22 cellular contexts compared by ENCODE assay signal in the genomic region with DNA sequence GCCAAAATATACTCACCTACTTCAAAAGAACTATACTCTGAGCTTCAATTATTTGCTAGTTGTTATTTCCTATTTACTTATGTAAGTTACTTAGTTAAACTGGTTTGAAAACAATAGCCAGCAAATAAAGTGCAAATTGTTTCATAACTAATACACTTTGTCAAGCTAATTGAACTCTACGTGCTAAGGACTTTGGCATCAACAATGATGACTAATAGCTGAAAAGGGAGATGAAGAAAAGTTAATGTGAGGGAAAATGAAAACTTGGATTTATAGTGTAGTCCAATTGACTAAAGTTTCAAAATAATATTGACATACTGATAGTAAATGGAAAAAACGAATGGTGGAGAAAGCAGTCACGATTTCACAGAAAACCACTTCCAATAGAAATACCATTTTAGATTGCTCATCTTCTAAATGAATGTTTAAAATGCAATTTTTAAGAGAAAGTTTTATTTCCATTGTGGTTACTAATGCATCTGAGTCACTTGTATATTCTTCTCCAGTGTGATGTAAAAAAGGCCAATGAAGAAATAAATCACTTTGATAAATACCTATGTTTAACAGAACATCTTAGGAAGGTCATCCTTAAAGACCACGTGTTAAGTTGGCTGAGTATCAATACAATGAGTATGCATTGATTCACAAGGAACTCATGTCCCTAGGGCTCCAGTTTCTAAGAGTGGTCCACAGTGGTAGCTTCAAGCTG.
DNase-seq lines count a peak whose midpoint lies in the region; ATAC-seq, FAIRE-seq and TF ChIP-seq lines count a peak whose summit lies in the region.
"Had no signal": no experiment of that assay in that cellular context is flagged by ENCODE, and none has a peak within 500 bp of the region (broad histone marks: within the 10 kb centered on the region; RNA-seq: fewer than 3 reads in every experiment).

No MANE protein-coding gene starts in this region.

- H3K36me3 ChIP-seq in mesenchymal stem cell (ENCODE audit: control insufficient read depth in 1 of 2, insufficient read depth in 2 of 2, low read depth in 1 of 2, low read length in 2 of 2) (no peaks in the 10 kb centered on the region), pancreas (no peaks in the 10 kb centered on the region)
- H3K36me3 ChIP-seq: tibial nerve had no signal

- ATAC-seq in pancreas, result no peak
- ATAC-seq in HG03565 (IDR thresholded peaks at IDR 0.05; ENCODE audit: unreplicated experiment), result no peak
- ATAC-seq: left lobe of liver, psoas muscle had no signal

- no peak overlapping the region for H3K23ac ChIP-seq in mesenchymal stem cell (ENCODE audit: low read length in 2 of 2)

- H2BK5ac ChIP-seq in mesenchymal stem cell (ENCODE audit: low read depth, low read length, poor library complexity, severe bottlenecking), result no peak overlapping the region

- H3K79me1 ChIP-seq in mesenchymal stem cell (replicated peaks; ENCODE audit: low read length, poor library complexity, severe bottlenecking), result no peaks in the 10 kb centered on the region

- H2AFZ ChIP-seq in mesenchymal stem cell (ENCODE audit: low read depth, low read length), result no peak overlapping the region
- H2AFZ ChIP-seq: hepatocyte had no signal

- peak overlapping the region; percentile 94 for H3K27ac ChIP-seq in C4-2B
- H3K27ac ChIP-seq in mesenchymal stem cell (ENCODE audit: low read length, poor library complexity, severe bottlenecking), result no peak overlapping the region
- no peak overlapping the region for H3K27ac ChIP-seq in pancreas
- H3K27ac ChIP-seq: hepatocyte, psoas muscle, tibial nerve had no signal

- no peak overlapping the region for H2BK120ac ChIP-seq in mesenchymal stem cell (ENCODE audit: low read depth, low read length)

- no peak overlapping the region for H2BK15ac ChIP-seq in mesenchymal stem cell (ENCODE audit: low read depth, poor library complexity, severe bottlenecking)

- TF ChIP-seq CTCF in C4-2B (conservative IDR thresholded peaks at IDR 0.05) (no peak), cardiac fibroblast (IDR thresholded peaks at IDR 0.05; ENCODE audit: low read depth, low read length) (no peak), pancreas (IDR thresholded peaks at IDR 0.05) (no peak)

- no peak overlapping the region for H2BK12ac ChIP-seq in mesenchymal stem cell (ENCODE audit: low read length in 2 of 2)

- no peak overlapping the region for H3K4me3 ChIP-seq in cardiac fibroblast (replicated peaks in 1 of 2; ENCODE audit: low read depth in 2 of 2, low read length in 2 of 2)
- H3K4me3 ChIP-seq in mesenchymal stem cell (ENCODE audit: insufficient read depth in 1 of 2, low read depth in 1 of 2, low read length in 2 of 2), result no peak overlapping the region
- H3K4me3 ChIP-seq in pancreas, result no peak overlapping the region
- H3K4me3 ChIP-seq: hepatocyte, psoas muscle, tibial nerve had no signal

- peak; percentile 85 for DNase-seq in M059J (ENCODE audit: low read depth)
- peak; percentile 22 to 95 for DNase-seq in cardiac fibroblast (ENCODE audit: low read depth in 2 of 2)
- peak; percentile 84 for DNase-seq in mesenchymal stem cell
- no peak for DNase-seq in pancreas
- DNase-seq in DMS 273 treated with DMSO at 0.1 percent for 48 hours (lab: John Stamatoyannopoulos, UW), result no peak
- no peak for DNase-seq in NCI-H2171 (lab: John Stamatoyannopoulos, UW)
- DNase-seq: activated CD4-positive, alpha-beta memory T cell treated with anti-CD3 and anti-CD28 coated beads for 36 hours; anterior cingulate cortex; C1 segment of cervical spinal cord; effector CD8-positive, alpha-beta T cell; Kasumi-1; naive B cell; NCI-H187 treated with DMSO at 0.1 percent for 48 hours; NCI-H82; psoas muscle; RPMI8226; stimulated activated CD8-positive, alpha-beta memory T cell treated with anti-CD3 and anti-CD28 coated beads, Interleukin-4, amount 100 ng/mL, for 48 hours had no signal

- no peaks in the 10 kb centered on the region for H3K4me1 ChIP-seq in mesenchymal stem cell (ENCODE audit: control insufficient read depth, insufficient read depth, low read depth, low read length)
- no peaks in the 10 kb centered on the region for H3K4me1 ChIP-seq in pancreas
- H3K4me1 ChIP-seq: psoas muscle, tibial nerve had no signal

- WGBS in mesenchymal stem cell, result 28% methylated on average over 2 of the region's 4 CpGs
- WGBS in pancreas, 2 donors, result 31 to 55% methylated on average over 4 of the region's 4 CpGs

- intact Hi-C loops in pancreas (cut with DNase I), result no loop called here

- H3K9me3 ChIP-seq in mesenchymal stem cell (ENCODE audit: control insufficient read depth, low read length) (no peaks in the 10 kb centered on the region), pancreas (no peaks in the 10 kb centered on the region)
- H3K9me3 ChIP-seq: psoas muscle, tibial nerve had no signal

- H3K4me2 ChIP-seq in mesenchymal stem cell (ENCODE audit: low read length, poor library complexity, severe bottlenecking), result no peak overlapping the region
- H3K4me2 ChIP-seq: hepatocyte had no signal

- no peak overlapping the region for H3K4ac ChIP-seq in mesenchymal stem cell (ENCODE audit: low read depth in 1 of 2, low read length in 2 of 2)

- H4K91ac ChIP-seq in mesenchymal stem cell (ENCODE audit: low read length), result no peak overlapping the region

- H3K18ac ChIP-seq in mesenchymal stem cell (ENCODE audit: low read depth in 1 of 2, low read length in 2 of 2), result no peak overlapping the region

- FAIRE-seq in pancreas (lab: Jason Lieb, UNC), result no peak

- no peak overlapping the region for H2AK5ac ChIP-seq in mesenchymal stem cell (ENCODE audit: low read length, severe bottlenecking)

- H3K27me3 ChIP-seq in mesenchymal stem cell (ENCODE audit: control insufficient read depth in 1 of 2, insufficient read depth in 1 of 2, low read length in 2 of 2), result no peaks in the 10 kb centered on the region
- no peaks in the 10 kb centered on the region for H3K27me3 ChIP-seq in pancreas
- H3K27me3 ChIP-seq: hepatocyte, tibial nerve had no signal

- H3K9ac ChIP-seq in mesenchymal stem cell (ENCODE audit: low read length), result peak overlapping the region; percentile 37

- H3K14ac ChIP-seq in mesenchymal stem cell (ENCODE audit: low read length in 2 of 2), result no peak overlapping the region

- H4K8ac ChIP-seq in mesenchymal stem cell (ENCODE audit: low read length), result no peak overlapping the region

Comparison
In these comparisons a context has a peak if more than half of its experiments do, and no peak if none do; other contexts are left out.
1. DNase-seq: peak in M059J (single experiment), cardiac fibroblast (2 of 2) and mesenchymal stem cell (single experiment); none in pancreas (0 of 6), DMS 273 treated with DMSO at 0.1 percent for 48 hours (single experiment) and NCI-H2171 (single experiment).